33 cellular contexts compared by ENCODE assay signal in the genomic region with DNA sequence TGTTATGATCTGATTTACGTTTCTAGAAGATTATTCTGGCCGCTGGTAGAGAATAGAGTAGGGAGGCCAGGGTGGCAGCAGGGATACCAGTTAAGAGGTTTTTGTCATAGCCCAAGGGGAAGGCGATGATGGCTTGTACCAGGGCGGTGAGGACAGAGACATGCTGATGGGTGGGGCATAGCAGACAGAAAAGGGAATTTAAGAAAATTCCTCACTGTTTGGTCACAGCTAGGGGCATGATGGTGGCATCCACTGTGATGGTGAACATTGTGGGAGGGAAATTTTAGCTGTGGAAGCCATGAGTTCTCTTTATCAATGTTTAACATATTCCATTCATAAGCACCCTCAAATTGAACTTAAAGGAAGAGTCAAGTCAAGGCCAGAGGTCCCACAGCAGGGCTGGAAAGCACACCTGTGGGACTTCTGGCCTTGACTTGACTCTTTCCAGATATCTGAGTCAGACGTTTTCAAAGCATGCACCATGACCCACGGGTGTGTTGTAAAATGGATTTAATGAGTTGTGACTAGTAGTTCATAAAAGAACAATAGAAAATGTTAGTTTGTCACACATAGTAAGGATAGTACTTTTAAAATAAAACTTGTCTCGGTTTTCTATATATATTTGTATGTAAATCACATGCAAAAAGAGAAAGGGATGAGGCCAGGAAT.
DNase-seq lines count a peak whose midpoint lies in the region; ATAC-seq and TF ChIP-seq lines count a peak whose summit lies in the region.
"Had no signal": no experiment of that assay in that cellular context is flagged by ENCODE, and none has a peak within 500 bp of the region (broad histone marks: within the 10 kb centered on the region; RNA-seq: fewer than 3 reads in every experiment).

No MANE protein-coding gene starts in this region.

- no peak overlapping the region for H3K9ac ChIP-seq in PC-3 (ENCODE audit: low read length)
- H3K9ac ChIP-seq: GM23248, KMS-11, neural progenitor cell, SK-N-SH had no signal

- no peaks in the 10 kb centered on the region for H3K27me3 ChIP-seq in PC-3 (ENCODE audit: low read length)
- H3K27me3 ChIP-seq: ascending aorta, neural progenitor cell had no signal

- no peaks in the 10 kb centered on the region for H3K9me2 ChIP-seq in PC-3 (replicated peaks; ENCODE audit: low read length)
- H3K9me2 ChIP-seq: SK-N-SH had no signal

- intact Hi-C loops in activated CD8-positive, alpha-beta T cell treated with anti-CD3 and anti-CD28 coated beads for 36 hours (cut with micrococcal nuclease), result no loop called here
- intact Hi-C loops in PC-3 (cut with micrococcal nuclease), result no loop called here

- no peak for ATAC-seq in activated CD8-positive, alpha-beta T cell treated with anti-CD3 and anti-CD28 coated beads, Interleukin-2, amount 10 ng/mL, durations not matched to agents 7 days and 5 days
- ATAC-seq in activated CD8-positive, alpha-beta T cell treated with anti-CD3 and anti-CD28 coated beads for 36 hours, result no peak
- ATAC-seq in PC-3, result peak; percentile 30
- peak; percentile 52 for ATAC-seq in esophagus mucosa
- ATAC-seq in stimulated activated effector memory CD8-positive, alpha-beta T cell treated with anti-CD3 and anti-CD28 coated beads, Interleukin-12 subunit alpha, Interleukin-12 subunit beta, amount 100 ng/mL, for 72 hours, result no peak
- no peak for ATAC-seq in GM19395 (IDR thresholded peaks at IDR 0.05; ENCODE audit: unreplicated experiment)
- ATAC-seq: activated CD4-positive, alpha-beta T cell treated with anti-CD3 and anti-CD28 coated beads for 36 hours; activated CD8-positive, alpha-beta memory T cell treated with anti-CD3 and anti-CD28 coated beads, Interleukin-2, amount 10 ng/mL, durations not matched to agents 7 days and 5 days; activated naive CD4-positive, alpha-beta T cell treated with anti-CD3 and anti-CD28 coated beads, Interleukin-2, amount 50 U/mL, for 72 hours; lower lobe of right lung; right cardiac atrium had no signal

- TF ChIP-seq POLR2A in erythroblast (IDR thresholded peaks at IDR 0.05; ENCODE audit: low read length), result no peak

- no peak overlapping the region for H2AFZ ChIP-seq in PC-3 (ENCODE audit: low read length)
- H2AFZ ChIP-seq: GM23248, neural progenitor cell had no signal

- H3K27me3 Mint-ChIP-seq in activated CD8-positive, alpha-beta T cell treated with anti-CD3 and anti-CD28 coated beads, Interleukin-2, amount 10 ng/mL, durations not matched to agents 7 days and 5 days (ENCODE audit: low read depth), result no peaks in the 10 kb centered on the region
- H3K27me3 Mint-ChIP-seq in activated CD8-positive, alpha-beta T cell treated with anti-CD3 and anti-CD28 coated beads for 36 hours, result no peaks in the 10 kb centered on the region
- H3K27me3 Mint-ChIP-seq: activated CD4-positive, alpha-beta T cell treated with anti-CD3 and anti-CD28 coated beads for 36 hours; activated CD8-positive, alpha-beta memory T cell treated with anti-CD3 and anti-CD28 coated beads, Interleukin-2, amount 10 ng/mL, durations not matched to agents 7 days and 5 days; CD4-positive, alpha-beta T cell had no signal

- H3K4me3 Mint-ChIP-seq in activated CD8-positive, alpha-beta T cell treated with anti-CD3 and anti-CD28 coated beads, Interleukin-2, amount 10 ng/mL, durations not matched to agents 7 days and 5 days, result no peak overlapping the region
- no peak overlapping the region for H3K4me3 Mint-ChIP-seq in activated CD8-positive, alpha-beta T cell treated with anti-CD3 and anti-CD28 coated beads for 36 hours
- H3K4me3 Mint-ChIP-seq in stimulated activated effector memory CD8-positive, alpha-beta T cell treated with anti-CD3 and anti-CD28 coated beads, Interleukin-12 subunit alpha, Interleukin-12 subunit beta, amount 100 ng/mL, for 72 hours, result no peak overlapping the region
- H3K4me3 Mint-ChIP-seq: activated CD4-positive, alpha-beta T cell treated with anti-CD3 and anti-CD28 coated beads for 36 hours; activated CD8-positive, alpha-beta memory T cell treated with anti-CD3 and anti-CD28 coated beads, Interleukin-2, amount 10 ng/mL, durations not matched to agents 7 days and 5 days; CD4-positive, alpha-beta T cell; neural progenitor cell had no signal

- H3K79me2 ChIP-seq in PC-3 (ENCODE audit: low read length), result peaks cover 36% of the 10 kb centered on the region

- H3K4me3 ChIP-seq in PC-3 (ENCODE audit: low read length), result no peak overlapping the region
- H3K4me3 ChIP-seq: ascending aorta, GM23248, lower lobe of right lung, neural progenitor cell had no signal

- H3K9me3 Mint-ChIP-seq in activated CD8-positive, alpha-beta T cell treated with anti-CD3 and anti-CD28 coated beads, Interleukin-2, amount 10 ng/mL, durations not matched to agents 7 days and 5 days (ENCODE audit: insufficient read depth), result no peaks in the 10 kb centered on the region
- no peaks in the 10 kb centered on the region for H3K9me3 Mint-ChIP-seq in activated CD8-positive, alpha-beta T cell treated with anti-CD3 and anti-CD28 coated beads for 36 hours
- H3K9me3 Mint-ChIP-seq in stimulated activated effector memory CD8-positive, alpha-beta T cell treated with anti-CD3 and anti-CD28 coated beads, Interleukin-12 subunit alpha, Interleukin-12 subunit beta, amount 100 ng/mL, for 72 hours, result no peaks in the 10 kb centered on the region
- H3K9me3 Mint-ChIP-seq: activated naive CD4-positive, alpha-beta T cell treated with anti-CD3 and anti-CD28 coated beads, Interleukin-2, amount 50 U/mL, for 72 hours; activated T-helper 2 cell treated with anti-CD3 and anti-CD28 coated beads, Interferon-gamma antibody, Interleukin-2, Interleukin-4, amounts not matched to agents 10 μg/mL and 5 μg/mL and 100 μg/mL, durations not matched to agents 14 hours and 24 hours and 36 hours; CD4-positive, alpha-beta T cell had no signal

- BruUV-seq in PC-3 (replicated peaks; lab: Mats Ljungman, UMichigan), result no TSS peak

- H3K36me3 ChIP-seq in PC-3 (ENCODE audit: low read depth, low read length), result no peaks in the 10 kb centered on the region
- H3K36me3 ChIP-seq: ascending aorta, lower lobe of right lung, neural progenitor cell had no signal

- peak overlapping the region; percentile 28; the same call in 1 of the 2 replicates for H3K27ac ChIP-seq in PC-3 (ENCODE audit: low read length)
- H3K27ac ChIP-seq: ascending aorta, GM23248, KMS-11, lower lobe of right lung, neural progenitor cell, RWPE1 had no signal

- peaks cover 47% of the 10 kb centered on the region for H3K4me1 ChIP-seq in PC-3 (ENCODE audit: insufficient read depth, low read length)
- H3K4me1 ChIP-seq: neural progenitor cell had no signal

- H3K36me3 Mint-ChIP-seq in activated CD8-positive, alpha-beta T cell treated with anti-CD3 and anti-CD28 coated beads, Interleukin-2, amount 10 ng/mL, durations not matched to agents 7 days and 5 days (ENCODE audit: low read depth), result peaks cover 26% of the 10 kb centered on the region
- peaks cover 2% of the 10 kb centered on the region for H3K36me3 Mint-ChIP-seq in activated CD8-positive, alpha-beta T cell treated with anti-CD3 and anti-CD28 coated beads for 36 hours (ENCODE audit: low read depth)
- H3K36me3 Mint-ChIP-seq in stimulated activated effector memory CD8-positive, alpha-beta T cell treated with anti-CD3 and anti-CD28 coated beads, Interleukin-12 subunit alpha, Interleukin-12 subunit beta, amount 100 ng/mL, for 72 hours, result peaks cover 6% of the 10 kb centered on the region
- H3K36me3 Mint-ChIP-seq: neural progenitor cell had no signal

- H3K27ac Mint-ChIP-seq in activated CD8-positive, alpha-beta T cell treated with anti-CD3 and anti-CD28 coated beads, Interleukin-2, amount 10 ng/mL, durations not matched to agents 7 days and 5 days, result peak overlapping the region; percentile 44
- H3K27ac Mint-ChIP-seq in activated CD8-positive, alpha-beta T cell treated with anti-CD3 and anti-CD28 coated beads for 36 hours, result no peak overlapping the region
- H3K27ac Mint-ChIP-seq in stimulated activated effector memory CD8-positive, alpha-beta T cell treated with anti-CD3 and anti-CD28 coated beads, Interleukin-12 subunit alpha, Interleukin-12 subunit beta, amount 100 ng/mL, for 72 hours, result peak overlapping the region; percentile 26
- H3K27ac Mint-ChIP-seq: activated CD4-positive, alpha-beta T cell treated with anti-CD3 and anti-CD28 coated beads for 36 hours; activated CD8-positive, alpha-beta memory T cell treated with anti-CD3 and anti-CD28 coated beads, Interleukin-2, amount 10 ng/mL, durations not matched to agents 7 days and 5 days; activated naive CD4-positive, alpha-beta T cell treated with anti-CD3 and anti-CD28 coated beads, Interleukin-2, amount 50 U/mL, for 72 hours; activated T-helper 2 cell treated with anti-CD3 and anti-CD28 coated beads, Interferon-gamma antibody, Interleukin-2, Interleukin-4, amounts not matched to agents 10 μg/mL and 5 μg/mL and 100 μg/mL, durations not matched to agents 14 hours and 24 hours and 36 hours; CD4-positive, alpha-beta T cell; neural progenitor cell had no signal

- H3K9me3 ChIP-seq in PC-3 (ENCODE audit: low read length), result no peaks in the 10 kb centered on the region
- H3K9me3 ChIP-seq: ascending aorta, lower lobe of right lung, SK-N-SH had no signal

- TF ChIP-seq CTCF in activated CD8-positive, alpha-beta T cell treated with anti-CD3 and anti-CD28 coated beads for 36 hours (IDR thresholded peaks at IDR 0.05), result no peak
- TF ChIP-seq CTCF in PC-3 (conservative IDR thresholded peaks at IDR 0.05; ENCODE audit: low read depth, low read length), result no peak

- CTCF ChIA-PET in activated CD8-positive, alpha-beta T cell treated with anti-CD3 and anti-CD28 coated beads, Interleukin-2, amount 10 ng/mL, durations not matched to agents 7 days and 5 days (lab: Charles Lee), result no interaction called here
- CTCF ChIA-PET in activated CD8-positive, alpha-beta T cell treated with anti-CD3 and anti-CD28 coated beads for 36 hours (lab: Charles Lee), result no interaction called here
- CTCF ChIA-PET in PC-3 (lab: Charles Lee), result no interaction called here

- DNase-seq in activated CD8-positive, alpha-beta T cell treated with anti-CD3 and anti-CD28 coated beads, Interleukin-2, amount 10 ng/mL, durations not matched to agents 7 days and 5 days, result no peak
- DNase-seq in activated CD8-positive, alpha-beta T cell treated with anti-CD3 and anti-CD28 coated beads for 36 hours, result no peak
- DNase-seq in PC-3, result peak; percentile 79
- no peak for DNase-seq in stimulated activated effector memory CD8-positive, alpha-beta T cell treated with anti-CD3 and anti-CD28 coated beads, Interleukin-12 subunit alpha, Interleukin-12 subunit beta, amount 100 ng/mL, for 72 hours (ENCODE audit: low spot score in 2 of 2)
- DNase-seq in erythroblast (lab: John Stamatoyannopoulos, UW), result no peak
- no peak for DNase-seq in activated naive CD4-positive, alpha-beta T cell (lab: John Stamatoyannopoulos, UW)
- DNase-seq: 8988T; activated CD4-positive, alpha-beta T cell treated with anti-CD3 and anti-CD28 coated beads for 36 hours; activated CD8-positive, alpha-beta memory T cell treated with anti-CD3 and anti-CD28 coated beads, Interleukin-2, amount 10 ng/mL, durations not matched to agents 7 days and 5 days; caudate nucleus; CD4-positive, alpha-beta T cell; dermis blood vessel endothelial cell; DMS 273 treated with DMSO at 0.1 percent for 48 hours; GM23248; islet precursor cell; lower lobe of right lung; MV-4-11; NCI-H146; NCI-H2107; NCI-H748 treated with DMSO at 0.1 percent for 48 hours; right cardiac atrium; SK-N-SH; stimulated activated CD4-positive, alpha-beta T cell treated with anti-CD3 and anti-CD28 coated beads, Interleukin-4, amount 100 ng/mL, for 24 hours; stimulated activated naive CD4-positive, alpha-beta T cell; T-helper 2 cell had no signal

- POLR2A ChIA-PET in activated CD8-positive, alpha-beta T cell treated with anti-CD3 and anti-CD28 coated beads, Interleukin-2, amount 10 ng/mL, durations not matched to agents 7 days and 5 days (lab: Charles Lee), result interaction anchor here (0.6 kb wide), 1 partner anchor 128 kb away, joined by 3 read pairs; no protein-coding TSS in a partner anchor
- POLR2A ChIA-PET in activated CD8-positive, alpha-beta T cell treated with anti-CD3 and anti-CD28 coated beads for 36 hours (lab: Charles Lee), result no interaction called here
- POLR2A ChIA-PET in PC-3 (lab: Charles Lee; ENCODE audit: unreplicated experiment), result no interaction called here

- H4K20me1 ChIP-seq in PC-3 (ENCODE audit: low read length), result no peaks in the 10 kb centered on the region

- peaks cover 7% of the 10 kb centered on the region for H3F3A ChIP-seq in PC-3 (ENCODE audit: low read length, unreplicated experiment)

- H3K4me1 Mint-ChIP-seq in activated CD8-positive, alpha-beta T cell treated with anti-CD3 and anti-CD28 coated beads, Interleukin-2, amount 10 ng/mL, durations not matched to agents 7 days and 5 days (ENCODE audit: low read depth), result peaks cover 19% of the 10 kb centered on the region
- peaks cover 16% of the 10 kb centered on the region for H3K4me1 Mint-ChIP-seq in activated CD8-positive, alpha-beta T cell treated with anti-CD3 and anti-CD28 coated beads for 36 hours (ENCODE audit: low read depth)
- peaks cover 58% of the 10 kb centered on the region for H3K4me1 Mint-ChIP-seq in stimulated activated effector memory CD8-positive, alpha-beta T cell treated with anti-CD3 and anti-CD28 coated beads, Interleukin-12 subunit alpha, Interleukin-12 subunit beta, amount 100 ng/mL, for 72 hours

- peak overlapping the region; percentile 26 for H3K4me2 ChIP-seq in PC-3 (ENCODE audit: low read length)
- H3K4me2 ChIP-seq: KMS-11, neural progenitor cell, SK-N-SH had no signal

Comparison
In these comparisons a context has a peak if more than half of its experiments do, and no peak if none do; other contexts are left out.
1. ATAC-seq: peak in PC-3 (single experiment) and esophagus mucosa (single experiment); none in activated CD8-positive, alpha-beta T cell treated with anti-CD3 and anti-CD28 coated beads, Interleukin-2, amount 10 ng/mL, durations not matched to agents 7 days and 5 days (single experiment), activated CD8-positive, alpha-beta T cell treated with anti-CD3 and anti-CD28 coated beads for 36 hours (single experiment), stimulated activated effector memory CD8-positive, alpha-beta T cell treated with anti-CD3 and anti-CD28 coated beads, Interleukin-12 subunit alpha, Interleukin-12 subunit beta, amount 100 ng/mL, for 72 hours (single experiment) and GM19395 (single experiment).